In the genomic region with DNA sequence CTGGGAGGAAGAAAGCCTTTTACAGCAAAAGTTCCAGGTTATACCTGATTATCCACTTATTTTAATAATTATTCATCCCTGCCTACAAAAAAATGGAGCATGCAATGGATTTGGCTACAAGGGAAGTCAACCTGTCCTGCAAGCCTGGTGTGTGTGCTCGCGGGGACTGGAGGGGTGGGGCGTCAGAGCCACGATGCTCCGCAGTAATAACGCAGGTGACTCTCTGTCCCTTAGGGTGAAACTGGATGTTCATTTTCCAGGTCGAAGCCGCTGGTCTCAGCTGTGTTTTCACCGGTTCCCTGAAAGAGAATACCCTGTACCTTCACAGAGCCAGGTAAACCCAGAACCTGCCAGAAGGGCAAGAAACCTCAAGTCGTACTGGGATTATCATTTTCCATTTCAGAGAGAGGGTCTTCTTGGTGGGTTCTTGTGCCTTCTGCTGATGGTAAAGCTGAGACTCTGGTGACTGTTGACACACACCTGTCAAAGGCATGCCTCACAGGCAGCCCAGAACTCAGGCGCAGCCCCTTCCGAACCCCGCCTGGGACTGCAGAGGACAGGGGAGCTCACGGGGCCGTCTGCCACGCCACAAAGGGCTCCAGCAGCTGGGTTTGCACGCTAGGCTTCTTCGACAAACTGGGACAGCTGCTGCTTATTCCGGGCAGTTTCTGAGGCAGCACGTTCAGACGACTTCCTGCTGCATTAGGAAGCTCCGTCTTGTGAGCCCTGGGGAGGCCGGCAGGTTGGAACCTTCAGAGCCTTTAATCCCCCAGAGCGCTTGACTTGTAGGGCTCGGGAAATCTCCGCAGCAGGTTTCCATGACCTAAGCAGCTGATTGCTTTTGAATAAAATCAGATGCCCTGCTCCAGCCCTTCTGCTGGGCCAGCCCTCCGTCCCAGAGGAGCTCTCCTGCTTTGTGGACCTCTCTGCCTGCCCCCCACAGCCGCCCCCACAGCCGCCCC, we compare ENCODE assay signal across 9 cellular contexts. TPM values are rescaled to one million over a fixed set of nuclear protein-coding genes. Genes with fewer than 3 reads are reported as not detected.
DNase-seq lines count a peak whose midpoint lies in the region; ATAC-seq, FAIRE-seq and TF ChIP-seq lines count a peak whose summit lies in the region.
"Had no signal": no experiment of that assay in that cellular context is flagged by ENCODE, and none has a peak within 500 bp of the region (broad histone marks: within the 10 kb centered on the region; RNA-seq: fewer than 3 reads in every experiment).

No MANE protein-coding gene starts in this region.

- H3K9ac ChIP-seq in skeletal muscle satellite cell (ENCODE audit: low read depth, low read length) (no peak overlapping the region), kidney (ENCODE audit: low read length in 2 of 2) (no peak overlapping the region)

- intact Hi-C loops in kidney (cut with DNase I): no loop called here

- no peak for TF ChIP-seq CTCF in kidney (IDR thresholded peaks at IDR 0.05; ENCODE audit: borderline replicate concordance, extremely low read depth, insufficient read depth)

- H3K36me3 ChIP-seq in skeletal muscle satellite cell (ENCODE audit: insufficient read depth, low read length): no peaks in the 10 kb centered on the region
- no peaks in the 10 kb centered on the region for H3K36me3 ChIP-seq in kidney (ENCODE audit: control insufficient read depth in 1 of 2, insufficient read depth in 2 of 2, low read length in 2 of 2)

- no peak overlapping the region for H3K4me3 ChIP-seq in skeletal muscle satellite cell (ENCODE audit: low read length)
- no peak overlapping the region for H3K4me3 ChIP-seq in kidney (ENCODE audit: low read length in 2 of 2)

- no peaks in the 10 kb centered on the region for H3K9me3 ChIP-seq in skeletal muscle satellite cell (replicated peaks; ENCODE audit: low read length)
- H3K9me3 ChIP-seq in kidney (ENCODE audit: control insufficient read depth in 1 of 2, low read length in 2 of 2): no peaks in the 10 kb centered on the region

- peak overlapping the region; percentile 59 for H3K4me2 ChIP-seq in skeletal muscle satellite cell (ENCODE audit: low read length)

- peaks cover 27% of the 10 kb centered on the region for H3K27me3 ChIP-seq in skeletal muscle satellite cell (ENCODE audit: control insufficient read depth, insufficient read depth, low read length)

- no peak overlapping the region for H3K27ac ChIP-seq in kidney (ENCODE audit: low read depth in 2 of 2, low read length in 2 of 2)

- peak; percentile 55 for ATAC-seq in GM21526 (IDR thresholded peaks at IDR 0.05; ENCODE audit: low FRiP score, unreplicated experiment)
- peak; percentile 41 for ATAC-seq in esophagus mucosa
- ATAC-seq in GM19455 (IDR thresholded peaks at IDR 0.05; ENCODE audit: unreplicated experiment): no peak

- H3K4me1 ChIP-seq in skeletal muscle satellite cell (ENCODE audit: control insufficient read depth, insufficient read depth, low read length) (peaks cover 16% of the 10 kb centered on the region), kidney (ENCODE audit: control insufficient read depth in 1 of 2, insufficient read depth in 1 of 2, low read depth in 1 of 2, low read length in 2 of 2) (no peaks in the 10 kb centered on the region)

- FAIRE-seq in RCC 7860 (lab: Jason Lieb, UNC): no peak
- FAIRE-seq in kidney (lab: Jason Lieb, UNC): no peak

- DNase-seq in DMS79 (lab: John Stamatoyannopoulos, UW) (peak; percentile 71), NCI-H69 (lab: John Stamatoyannopoulos, UW) (peak; percentile 85), RCC 7860 (ENCODE audit: low spot score) (no peak), kidney (no peak)

RNA-seq across cellular contexts. Expression of a gene that starts 58.7 kb away (rescaled TPM):
- total RNA-seq in esophagus mucosa: 0.20 TPM
- total RNA-seq in skeletal muscle satellite cell (2012; rRNA removed): not detected in 2 replicates
- 0.76 TPM for total RNA-seq in kidney
- not detected for polyA plus RNA-seq in kidney (ENCODE audit: insufficient read depth, low read depth, low replicate concordance)
- total RNA-seq: activated naive CD4-positive, alpha-beta T cell treated with anti-CD3 and anti-CD28 coated beads, Interleukin-2, amount 50 U/mL, for 72 hours had no signal

Comparison
In these comparisons a context has a peak if more than half of its experiments do, and no peak if none do; other contexts are left out.
1. DNase-seq: peak in DMS79 (single experiment) and NCI-H69 (single experiment); none in RCC 7860 (single experiment) and kidney (single experiment).